In the genomic region with DNA sequence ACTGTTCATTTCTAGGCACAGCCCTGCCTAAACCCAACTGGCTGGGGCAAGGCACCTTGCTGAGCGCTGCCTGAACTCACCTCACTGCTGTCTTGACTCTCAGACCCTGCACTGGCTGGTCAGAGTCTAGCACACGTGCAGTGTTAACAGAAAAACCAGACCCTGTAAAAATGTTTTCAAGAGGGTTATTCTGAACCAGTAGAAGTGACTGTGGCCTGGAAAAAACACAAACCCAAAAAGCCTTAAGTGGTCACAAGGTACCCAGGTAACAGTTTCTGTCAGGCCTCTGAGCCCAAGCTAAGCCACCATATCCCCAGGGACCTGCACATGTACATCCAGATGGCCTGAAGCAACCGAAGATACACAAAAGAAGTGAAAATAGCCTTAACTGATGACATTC, we compare ENCODE assay signal across 1 cellular context.
A peak's percentile ranks its signal among the peaks of the same experiment; 100 is the strongest.
TF ChIP-seq lines count a peak whose summit lies in the region.

No MANE protein-coding gene starts in this region.

TF ChIP-seq in GM12878, 131 proteins besides CTCF, POLR2A, EP300 and RAD21 (continued from another document):
- TF ChIP-seq, protein P1, sequence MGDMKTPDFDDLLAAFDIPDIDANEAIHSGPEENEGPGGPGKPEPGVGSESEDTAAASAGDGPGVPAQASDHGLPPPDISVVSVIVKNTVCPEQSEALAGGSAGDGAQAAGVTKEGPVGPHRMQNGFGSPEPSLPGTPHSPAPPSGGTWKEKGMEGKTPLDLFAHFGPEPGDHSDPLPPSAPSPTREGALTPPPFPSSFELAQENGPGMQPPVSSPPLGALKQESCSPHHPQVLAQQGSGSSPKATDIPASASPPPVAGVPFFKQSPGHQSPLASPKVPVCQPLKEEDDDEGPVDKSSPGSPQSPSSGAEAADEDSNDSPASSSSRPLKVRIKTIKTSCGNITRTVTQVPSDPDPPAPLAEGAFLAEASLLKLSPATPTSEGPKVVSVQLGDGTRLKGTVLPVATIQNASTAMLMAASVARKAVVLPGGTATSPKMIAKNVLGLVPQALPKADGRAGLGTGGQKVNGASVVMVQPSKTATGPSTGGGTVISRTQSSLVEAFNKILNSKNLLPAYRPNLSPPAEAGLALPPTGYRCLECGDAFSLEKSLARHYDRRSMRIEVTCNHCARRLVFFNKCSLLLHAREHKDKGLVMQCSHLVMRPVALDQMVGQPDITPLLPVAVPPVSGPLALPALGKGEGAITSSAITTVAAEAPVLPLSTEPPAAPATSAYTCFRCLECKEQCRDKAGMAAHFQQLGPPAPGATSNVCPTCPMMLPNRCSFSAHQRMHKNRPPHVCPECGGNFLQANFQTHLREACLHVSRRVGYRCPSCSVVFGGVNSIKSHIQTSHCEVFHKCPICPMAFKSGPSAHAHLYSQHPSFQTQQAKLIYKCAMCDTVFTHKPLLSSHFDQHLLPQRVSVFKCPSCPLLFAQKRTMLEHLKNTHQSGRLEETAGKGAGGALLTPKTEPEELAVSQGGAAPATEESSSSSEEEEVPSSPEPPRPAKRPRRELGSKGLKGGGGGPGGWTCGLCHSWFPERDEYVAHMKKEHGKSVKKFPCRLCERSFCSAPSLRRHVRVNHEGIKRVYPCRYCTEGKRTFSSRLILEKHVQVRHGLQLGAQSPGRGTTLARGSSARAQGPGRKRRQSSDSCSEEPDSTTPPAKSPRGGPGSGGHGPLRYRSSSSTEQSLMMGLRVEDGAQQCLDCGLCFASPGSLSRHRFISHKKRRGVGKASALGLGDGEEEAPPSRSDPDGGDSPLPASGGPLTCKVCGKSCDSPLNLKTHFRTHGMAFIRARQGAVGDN (IDR thresholded peaks at IDR 0.05): peak; percentile 39; the same call in 1 of the 2 replicates
- TF ChIP-seq, protein P2, sequence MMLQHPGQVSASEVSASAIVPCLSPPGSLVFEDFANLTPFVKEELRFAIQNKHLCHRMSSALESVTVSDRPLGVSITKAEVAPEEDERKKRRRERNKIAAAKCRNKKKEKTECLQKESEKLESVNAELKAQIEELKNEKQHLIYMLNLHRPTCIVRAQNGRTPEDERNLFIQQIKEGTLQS (IDR thresholded peaks at IDR 0.05; ENCODE audit: borderline replicate concordance, extremely low read depth, low read depth, low read length): no peak
- TF ChIP-seq POU2F2 (IDR thresholded peaks at IDR 0.05; ENCODE audit: borderline replicate concordance, low read depth, low read length): no peak
- no peak for TF ChIP-seq HDAC2 (IDR thresholded peaks at IDR 0.05)
- peak; percentile 89 for TF ChIP-seq MEF2B (IDR thresholded peaks at IDR 0.05; ENCODE audit: partially characterized antibody, poor library complexity, severe bottlenecking)
- TF ChIP-seq SMAD1 (IDR thresholded peaks at IDR 0.05; ENCODE audit: low read depth, partially characterized antibody): no peak
- TF ChIP-seq MEF2A (IDR thresholded peaks at IDR 0.05; ENCODE audit: insufficient read depth, low read depth, low read length): no peak
- no peak for TF ChIP-seq CHD4 (IDR thresholded peaks at IDR 0.05)
- TF ChIP-seq RUNX3 (IDR thresholded peaks at IDR 0.05; ENCODE audit: low read length): 0 out of 2 replicates have a peak, but pooled peaks have one; percentile 16
